In the genomic region with DNA sequence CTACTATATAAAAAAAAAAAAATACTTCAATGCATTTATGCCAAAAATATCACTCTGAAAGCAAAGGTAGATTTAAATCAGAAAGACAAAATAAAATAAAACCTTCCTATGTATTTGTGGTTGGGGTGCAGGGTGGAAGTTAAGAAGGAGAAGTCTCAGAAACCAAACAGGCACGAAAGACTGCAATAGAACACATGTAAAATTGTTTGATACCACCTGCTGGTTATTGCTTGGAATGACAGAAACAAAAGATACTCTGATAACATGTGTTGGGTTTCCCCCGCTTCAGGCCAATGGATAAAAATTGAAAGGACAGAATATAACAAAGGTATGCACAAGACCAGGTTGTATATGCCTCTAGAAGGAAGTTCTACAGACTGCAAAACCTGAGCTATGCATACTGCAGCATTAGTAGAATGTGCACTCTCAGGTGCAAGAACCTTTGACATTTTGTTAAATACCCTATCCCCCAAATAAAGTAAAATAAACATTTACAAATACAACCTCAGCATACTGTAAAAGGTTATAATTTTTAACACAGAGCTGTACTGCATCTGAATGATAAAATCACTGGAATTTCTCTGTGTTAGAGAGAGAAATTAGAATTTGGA, we compare ENCODE assay signal across 8 cellular contexts.
DNase-seq lines count a peak whose midpoint lies in the region; ATAC-seq, FAIRE-seq and TF ChIP-seq lines count a peak whose summit lies in the region.

No MANE protein-coding gene starts in this region.

- no peak overlapping the region for H2BK15ac ChIP-seq in H1 (ENCODE audit: low read length)

- no peak overlapping the region for H4K8ac ChIP-seq in H1 (ENCODE audit: extremely low read depth, insufficient read depth, low read length)

- no peak overlapping the region for H3K4me2 ChIP-seq in H1 (ENCODE audit: insufficient read depth in 1 of 2, low read depth in 2 of 2, low read length in 2 of 2)

- H3K27me3 ChIP-seq in H1 (replicated peaks in 1 of 4; ENCODE audit: control insufficient read depth in 3 of 4, extremely low read depth in 1 of 4, insufficient read depth in 3 of 4, low read length in 3 of 4), result no peaks in the 10 kb centered on the region
- H3K27me3 ChIP-seq in sigmoid colon, result no peaks in the 10 kb centered on the region
- no peaks in the 10 kb centered on the region for H3K27me3 ChIP-seq in upper lobe of left lung

- no peak overlapping the region for H2AK5ac ChIP-seq in H1 (ENCODE audit: low read depth, low read length)

- H2BK12ac ChIP-seq in H1 (ENCODE audit: low read depth, low read length), result no peak overlapping the region

- intact Hi-C loops in sigmoid colon (cut with DNase I), result loop anchor here (5.0 kb wide), 1 partner anchor 1514 kb away; no protein-coding TSS in a partner anchor

- H2AFZ ChIP-seq in H1 (ENCODE audit: low read length), result no peak overlapping the region

- no peak overlapping the region for H3K27ac ChIP-seq in H1 (ENCODE audit: low read depth, low read length)
- no peak overlapping the region for H3K27ac ChIP-seq in sigmoid colon
- H3K27ac ChIP-seq in upper lobe of left lung, result no peak overlapping the region

- H2BK120ac ChIP-seq in H1 (replicated peaks; ENCODE audit: low read depth, low read length), result no peak overlapping the region

- H3K36me3 ChIP-seq in H1 (ENCODE audit: control insufficient read depth in 2 of 4, insufficient read depth in 4 of 4, low read length in 3 of 4) (no peaks in the 10 kb centered on the region), sigmoid colon (no peaks in the 10 kb centered on the region), upper lobe of left lung (no peaks in the 10 kb centered on the region)

- no peaks in the 10 kb centered on the region for H3K79me2 ChIP-seq in H1 (ENCODE audit: control insufficient read depth in 1 of 2, insufficient read depth in 2 of 2, low read length in 2 of 2)

- no peaks in the 10 kb centered on the region for H3K4me1 ChIP-seq in H1 (replicated peaks in 1 of 4; ENCODE audit: control insufficient read depth in 3 of 4, insufficient read depth in 4 of 4, low read length in 3 of 4)
- H3K4me1 ChIP-seq in sigmoid colon, result no peaks in the 10 kb centered on the region
- no peaks in the 10 kb centered on the region for H3K4me1 ChIP-seq in upper lobe of left lung

- CTCF ChIA-PET in H1 (lab: Charles Lee; ENCODE audit: partially characterized antibody), result interaction anchor here (0.7 to 1.2 kb wide), 3 partner anchors 68 to 818 kb away, joined by 3 read pairs; no protein-coding TSS in a partner anchor

- TF ChIP-seq POLR2A in H1 (IDR thresholded peaks at IDR 0.05; ENCODE audit: control extremely low read depth in 1 of 2, low read depth in 2 of 2, low read length in 2 of 2), result no peak
- TF ChIP-seq POLR2A in sigmoid colon (IDR thresholded peaks at IDR 0.05), result no peak
- TF ChIP-seq POLR2A in upper lobe of left lung (IDR thresholded peaks at IDR 0.05), result no peak

- H3K23me2 ChIP-seq in H1 (ENCODE audit: low read depth, low read length), result no peaks in the 10 kb centered on the region

- no peak overlapping the region for H2BK20ac ChIP-seq in H1 (ENCODE audit: low read length)

- no peaks in the 10 kb centered on the region for H3K9me3 ChIP-seq in H1 (ENCODE audit: insufficient read depth in 2 of 2, low read depth in 1 of 2, low read length in 1 of 2)
- no peaks in the 10 kb centered on the region for H3K9me3 ChIP-seq in sigmoid colon
- H3K9me3 ChIP-seq in upper lobe of left lung, result no peaks in the 10 kb centered on the region

- H3K9ac ChIP-seq in H1 (replicated peaks in 1 of 4; ENCODE audit: extremely low read depth in 1 of 4, low read depth in 3 of 4, low read length in 3 of 4), result no peak overlapping the region

- no peak overlapping the region for H3K14ac ChIP-seq in H1 (ENCODE audit: insufficient read length)

- peak; percentile 84 for ATAC-seq in HG02938 (IDR thresholded peaks at IDR 0.05; ENCODE audit: unreplicated experiment)
- no peak for ATAC-seq in upper lobe of left lung (ENCODE audit: low FRiP score in 2 of 2)

- TF ChIP-seq RAD21 in H1 (IDR thresholded peaks at IDR 0.05 in 1 of 2, conservative IDR thresholded peaks at IDR 0.05 in 1 of 2; ENCODE audit: low read depth in 2 of 2, low read length in 2 of 2), result peak; percentile 40 to 47

- H3K56ac ChIP-seq in H1 (replicated peaks; ENCODE audit: insufficient read length, low read depth, low read length), result no peak overlapping the region

- TF ChIP-seq EP300 in H1 (IDR thresholded peaks at IDR 0.05; ENCODE audit: borderline replicate concordance in 1 of 2, low read depth in 2 of 2, low read length in 2 of 2), result no peak
- no peak for TF ChIP-seq EP300 in sigmoid colon (IDR thresholded peaks at IDR 0.05)
- TF ChIP-seq EP300 in upper lobe of left lung (IDR thresholded peaks at IDR 0.05), result no peak

- no peak overlapping the region for H3K23ac ChIP-seq in H1 (ENCODE audit: insufficient read length)

- H3K4ac ChIP-seq in H1 (replicated peaks; ENCODE audit: insufficient read length, low read depth, low read length), result no peak overlapping the region

- DNase-seq in SIG-M5 treated with dmso at 0.1 percent for 504 hours (lab: John Stamatoyannopoulos, UW; ENCODE audit: unreplicated experiment) (peak; percentile 34), SIG-M5 (lab: John Stamatoyannopoulos, UW) (no peak), NCI-H524 treated with DMSO at 0.1 percent for 48 hours (lab: John Stamatoyannopoulos, UW) (peak; percentile 9), H1 (ENCODE audit: low read depth in 1 of 2, low spot score in 2 of 2) (no peak), sigmoid colon (no peak), iPS-NIHi7 (ENCODE audit: extremely low spot score) (no peak), upper lobe of left lung (no peak)

- no peaks in the 10 kb centered on the region for H3K79me1 ChIP-seq in H1 (ENCODE audit: low read depth, low read length)

- 79% methylated on average over 2 of the region's 2 CpGs; no CpG with 5 or more reads in 1 of the 2 experiments for WGBS in H1 (ENCODE audit: extremely low coverage in 1 of 2, insufficient coverage in 1 of 2, insufficient read length in 1 of 2, insufficient replicate concordance in 2 of 2, low coverage in 1 of 2, low lambda C conversion rate in 2 of 2, missing lambda C conversion rate in 1 of 2), 2 experiments
- 14 to 34% methylated on average over 2 of the region's 2 CpGs for WGBS in sigmoid colon, 2 donors
- WGBS in upper lobe of left lung, 2 donors, result 30 to 37% methylated on average over 2 of the region's 2 CpGs

- no peak overlapping the region for H2BK5ac ChIP-seq in H1 (ENCODE audit: low read depth, low read length)

- peak in 1 of 3 experiments; percentile 20; a peak in 1 of 4 replicates for TF ChIP-seq CTCF in H1 (IDR thresholded peaks at IDR 0.05; ENCODE audit: control extremely low read depth in 1 of 3, insufficient read depth in 1 of 3, low read depth in 1 of 3, low read length in 3 of 3)
- TF ChIP-seq CTCF in sigmoid colon (IDR thresholded peaks at IDR 0.05), result peak in 3 of 4 experiments; percentile 11 to 48 (median 38)
- peak in 3 of 6 experiments; percentile 8 to 44 (median 27) for TF ChIP-seq CTCF in upper lobe of left lung (IDR thresholded peaks at IDR 0.05)

- H4K91ac ChIP-seq in H1 (replicated peaks; ENCODE audit: insufficient read length, low read length), result no peak overlapping the region

- H3K18ac ChIP-seq in H1 (ENCODE audit: extremely low read depth, low read length), result no peak overlapping the region

- no peaks in the 10 kb centered on the region for H4K20me1 ChIP-seq in H1 (replicated peaks in 1 of 2; ENCODE audit: control insufficient read depth in 1 of 2, insufficient read depth in 2 of 2, low read length in 2 of 2)

- FAIRE-seq in H1 (lab: Jason Lieb, UNC), result no peak

- POLR2A ChIA-PET in H1 (lab: Charles Lee; ENCODE audit: partially characterized antibody), result no interaction called here

- H3K4me3 ChIP-seq in H1 (ENCODE audit: extremely low read depth in 1 of 4, insufficient read depth in 2 of 4, low read depth in 3 of 4, low read length in 4 of 4) (no peak overlapping the region), sigmoid colon (no peak overlapping the region), upper lobe of left lung (no peak overlapping the region)

- H4K5ac ChIP-seq in H1 (ENCODE audit: insufficient read length, low read depth, low read length), result no peak overlapping the region

TF ChIP-seq in H1, 55 proteins besides CTCF, POLR2A, EP300 and RAD21:
- no peak for TF ChIP-seq JUN (IDR thresholded peaks at IDR 0.05; ENCODE audit: low read depth, low read length)
- no peak for TF ChIP-seq ATF2 (IDR thresholded peaks at IDR 0.05; ENCODE audit: low read length)
- no peak for TF ChIP-seq ASH2L (IDR thresholded peaks at IDR 0.05; ENCODE audit: low read length)

Comparison
In these comparisons a context has a peak if more than half of its experiments do, and no peak if none do; other contexts are left out.
1. DNase-seq: peak in SIG-M5 treated with dmso at 0.1 percent for 504 hours (single experiment) and NCI-H524 treated with DMSO at 0.1 percent for 48 hours (single experiment); none in SIG-M5 (single experiment), H1 (0 of 2), sigmoid colon (single experiment), iPS-NIHi7 (single experiment) and upper lobe of left lung (0 of 2).